ENCODE assay signal across 15 cellular contexts in the genomic region with DNA sequence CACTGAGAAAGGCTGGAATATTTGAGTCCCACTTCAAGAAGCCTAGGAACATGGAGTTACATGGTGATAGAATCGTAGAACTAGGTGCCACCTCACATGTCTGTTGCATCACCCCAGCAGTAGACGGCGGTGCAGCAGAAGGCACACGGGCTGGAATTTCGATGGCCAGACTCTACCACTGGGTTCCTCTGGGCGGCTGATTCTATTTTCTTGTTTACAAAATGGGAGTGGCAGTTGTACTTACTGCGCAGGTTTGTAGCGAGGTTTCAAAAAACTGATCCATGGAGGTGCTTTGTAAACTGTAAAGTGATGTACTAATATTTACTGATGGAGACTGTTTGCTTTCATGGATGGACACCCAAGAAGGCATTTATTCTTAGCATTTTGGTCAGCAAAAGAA. TPM values are rescaled to one million over a fixed set of nuclear protein-coding genes. Genes with fewer than 3 reads are reported as not detected.
A peak's percentile ranks its signal among the peaks of the same experiment; 100 is the strongest.
DNase-seq lines count a peak whose midpoint lies in the region; ATAC-seq and TF ChIP-seq lines count a peak whose summit lies in the region.
"Had no signal": no experiment of that assay in that cellular context is flagged by ENCODE, and none has a peak within 500 bp of the region (broad histone marks: within the 10 kb centered on the region; RNA-seq: fewer than 3 reads in every experiment).

No MANE protein-coding gene starts in this region.

- H3F3A ChIP-seq in MM.1S (ENCODE audit: insufficient read depth, low read length): no peaks in the 10 kb centered on the region; the same call in 1 of the 2 replicates

- no peaks in the 10 kb centered on the region for H3K9me2 ChIP-seq in MM.1S (replicated peaks; ENCODE audit: insufficient read depth, low read length)

- H3K4me1 ChIP-seq in right lobe of liver (peaks cover 0 to 13% (median under 1%) of the 10 kb centered on the region in 4 donors), MM.1S (ENCODE audit: low read length) (no peaks in the 10 kb centered on the region)

- DNase-seq in COLO668 (lab: John Stamatoyannopoulos, UW; ENCODE audit: unreplicated experiment): peak; percentile 84
- no peak for DNase-seq in right lobe of liver
- DNase-seq in stimulated activated naive B cell treated with anti-CD40 and anti-IgM and Interleukin-4, amounts not matched to agents 10 μg/mL and 1 μg/mL and 100 μg/mL, for 72 hours: no peak
- DNase-seq in MM.1S: no peak
- DNase-seq: aorta; effector CD4-positive, alpha-beta T cell; foreskin fibroblast; GDM1; immature natural killer cell; NK-92 treated with Interleukin-12 subunit alpha and Interleukin-12 subunit beta, amount 100 ng/mL, for 24 hours had no signal

- intact Hi-C loops in right lobe of liver (cut with DNase I): no loop called here

- no peaks in the 10 kb centered on the region for H3K9me3 Mint-ChIP-seq in activated T-helper 17 cell treated with anti-CD3 and anti-CD28 coated beads, Interleukin-2, amount 50 U/mL, for 72 hours
- H3K9me3 Mint-ChIP-seq in stimulated activated naive B cell treated with anti-CD40 and anti-IgM and Interleukin-4, amounts not matched to agents 10 μg/mL and 1 μg/mL and 100 μg/mL, for 72 hours: no peaks in the 10 kb centered on the region
- H3K9me3 Mint-ChIP-seq: immature natural killer cell had no signal

- peak overlapping the region; percentile 87 for H3K27ac Mint-ChIP-seq in activated T-helper 17 cell treated with anti-CD3 and anti-CD28 coated beads, Interleukin-2, amount 50 U/mL, for 72 hours
- H3K27ac Mint-ChIP-seq in stimulated activated naive B cell treated with anti-CD40 and anti-IgM and Interleukin-4, amounts not matched to agents 10 μg/mL and 1 μg/mL and 100 μg/mL, for 72 hours: no peak overlapping the region

- no peak overlapping the region for H3K4me2 ChIP-seq in MM.1S (ENCODE audit: low read depth, low read length)
- H3K4me2 ChIP-seq: BLaER1 had no signal

- 71% methylated on average over 8 of the region's 8 CpGs for WGBS in right lobe of liver (ENCODE audit: insufficient coverage, low coverage, low lambda C conversion rate, missing lambda C conversion rate)

- no peaks in the 10 kb centered on the region for H4K20me1 ChIP-seq in MM.1S (ENCODE audit: insufficient read depth, low read length)

- H3K36me3 ChIP-seq in right lobe of liver: no peaks in the 10 kb centered on the region
- no peaks in the 10 kb centered on the region for H3K36me3 ChIP-seq in MM.1S (replicated peaks; ENCODE audit: insufficient read depth, low read length)

- TF ChIP-seq CTCF in right lobe of liver (IDR thresholded peaks at IDR 0.05) (no peak), MM.1S (IDR thresholded peaks at IDR 0.05; ENCODE audit: low read length) (no peak)

- TF ChIP-seq EP300 in Ishikawa (IDR thresholded peaks at IDR 0.05; ENCODE audit: borderline replicate concordance): no peak

- H3K27me3 ChIP-seq in right lobe of liver: no peaks in the 10 kb centered on the region
- H3K27me3 ChIP-seq in MM.1S (replicated peaks; ENCODE audit: insufficient read depth, low read length): no peaks in the 10 kb centered on the region
- H3K27me3 ChIP-seq: BLaER1 had no signal

- no peak overlapping the region for H3K9ac ChIP-seq in MM.1S (ENCODE audit: low read length)
- H3K9ac ChIP-seq: BLaER1 had no signal

- no peaks in the 10 kb centered on the region for H3K27me3 Mint-ChIP-seq in activated T-helper 17 cell treated with anti-CD3 and anti-CD28 coated beads, Interleukin-2, amount 50 U/mL, for 72 hours
- no peaks in the 10 kb centered on the region for H3K27me3 Mint-ChIP-seq in stimulated activated naive B cell treated with anti-CD40 and anti-IgM and Interleukin-4, amounts not matched to agents 10 μg/mL and 1 μg/mL and 100 μg/mL, for 72 hours

- no peak for TF ChIP-seq POLR2A in right lobe of liver (IDR thresholded peaks at IDR 0.05)

- H3K36me3 Mint-ChIP-seq in activated T-helper 17 cell treated with anti-CD3 and anti-CD28 coated beads, Interleukin-2, amount 50 U/mL, for 72 hours (ENCODE audit: low read depth): no peaks in the 10 kb centered on the region
- H3K36me3 Mint-ChIP-seq in stimulated activated naive B cell treated with anti-CD40 and anti-IgM and Interleukin-4, amounts not matched to agents 10 μg/mL and 1 μg/mL and 100 μg/mL, for 72 hours: peaks cover 3 to 10% of the 10 kb centered on the region in 2 donors
- H3K36me3 Mint-ChIP-seq: immature natural killer cell had no signal

- no peak for TF ChIP-seq RAD21 in Ishikawa (IDR thresholded peaks at IDR 0.05; ENCODE audit: low read depth)

- H3K27ac ChIP-seq in right lobe of liver (no peak overlapping the region), MM.1S (ENCODE audit: low read length) (no peak overlapping the region)
- H3K27ac ChIP-seq: BLaER1 had no signal

- no peak for ATAC-seq in activated T-helper 17 cell treated with anti-CD3 and anti-CD28 coated beads, Interleukin-2, amount 50 U/mL, for 72 hours (replicated peaks)
- peak in 3 of 4 donors; percentile 57 to 79 (median 74) for ATAC-seq in right lobe of liver
- no peak for ATAC-seq in HG02610 (IDR thresholded peaks at IDR 0.05; ENCODE audit: unreplicated experiment)
- ATAC-seq in stimulated activated naive B cell treated with anti-CD40 and anti-IgM and Interleukin-4, amounts not matched to agents 10 μg/mL and 1 μg/mL and 100 μg/mL, for 72 hours (replicated peaks): no peak
- no peak for ATAC-seq in GM21786 (IDR thresholded peaks at IDR 0.05; ENCODE audit: unreplicated experiment)

- H3K9me3 ChIP-seq in right lobe of liver (no peaks in the 10 kb centered on the region), MM.1S (replicated peaks; ENCODE audit: insufficient read depth, low read length) (no peaks in the 10 kb centered on the region)
- H3K9me3 ChIP-seq: BLaER1 had no signal

- no peak overlapping the region for H2AFZ ChIP-seq in MM.1S (ENCODE audit: low read length)

- H3K4me1 Mint-ChIP-seq in activated T-helper 17 cell treated with anti-CD3 and anti-CD28 coated beads, Interleukin-2, amount 50 U/mL, for 72 hours: peaks cover 50% of the 10 kb centered on the region
- peaks cover 40 to 66% of the 10 kb centered on the region in 2 donors for H3K4me1 Mint-ChIP-seq in stimulated activated naive B cell treated with anti-CD40 and anti-IgM and Interleukin-4, amounts not matched to agents 10 μg/mL and 1 μg/mL and 100 μg/mL, for 72 hours

- peaks cover 45% of the 10 kb centered on the region for H3K79me2 ChIP-seq in MM.1S (ENCODE audit: low read length)

- H3K4me3 Mint-ChIP-seq in activated T-helper 17 cell treated with anti-CD3 and anti-CD28 coated beads, Interleukin-2, amount 50 U/mL, for 72 hours: no peak overlapping the region
- no peak overlapping the region for H3K4me3 Mint-ChIP-seq in stimulated activated naive B cell treated with anti-CD40 and anti-IgM and Interleukin-4, amounts not matched to agents 10 μg/mL and 1 μg/mL and 100 μg/mL, for 72 hours
- H3K4me3 Mint-ChIP-seq: immature natural killer cell had no signal

- H3K4me3 ChIP-seq in right lobe of liver (no peak overlapping the region), MM.1S (ENCODE audit: low read length) (no peak overlapping the region)
- H3K4me3 ChIP-seq: BLaER1 had no signal

TF ChIP-seq in Ishikawa, 13 proteins besides CTCF, POLR2A, EP300 and RAD21:
- TF ChIP-seq NFIC (IDR thresholded peaks at IDR 0.05): no peak
- TF ChIP-seq, protein P1, sequence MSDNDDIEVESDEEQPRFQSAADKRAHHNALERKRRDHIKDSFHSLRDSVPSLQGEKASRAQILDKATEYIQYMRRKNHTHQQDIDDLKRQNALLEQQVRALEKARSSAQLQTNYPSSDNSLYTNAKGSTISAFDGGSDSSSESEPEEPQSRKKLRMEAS (IDR thresholded peaks at IDR 0.05): peak; percentile 75
- no peak for TF ChIP-seq EGR1 (IDR thresholded peaks at IDR 0.05)
- TF ChIP-seq TEAD4 (IDR thresholded peaks at IDR 0.05): peak; percentile 27; the same call in 1 of the 2 replicates

RNA-seq across cellular contexts. Expression of gene WDR20, which starts 45.7 kb away (rescaled TPM):
- 10 to 100 TPM; 30.9 to 33.0 TPM for total RNA-seq in activated T-helper 17 cell treated with anti-CD3 and anti-CD28 coated beads, Interleukin-2, amount 50 U/mL, for 72 hours
- 10 to 100 TPM in 5 of 6 experiments, 1 to 10 TPM in 1; 6.3 to 14.7 (median 12.4) TPM for total RNA-seq in right lobe of liver

Comparison
In these comparisons a context has a peak if more than half of its experiments do, and no peak if none do; other contexts are left out.
1. ATAC-seq: peak in right lobe of liver (3 of 4); none in activated T-helper 17 cell treated with anti-CD3 and anti-CD28 coated beads, Interleukin-2, amount 50 U/mL, for 72 hours (single experiment), HG02610 (single experiment), stimulated activated naive B cell treated with anti-CD40 and anti-IgM and Interleukin-4, amounts not matched to agents 10 μg/mL and 1 μg/mL and 100 μg/mL, for 72 hours (0 of 2) and GM21786 (single experiment).